Comparison of ENCODE assay signal across 8 cellular contexts in the genomic region with DNA sequence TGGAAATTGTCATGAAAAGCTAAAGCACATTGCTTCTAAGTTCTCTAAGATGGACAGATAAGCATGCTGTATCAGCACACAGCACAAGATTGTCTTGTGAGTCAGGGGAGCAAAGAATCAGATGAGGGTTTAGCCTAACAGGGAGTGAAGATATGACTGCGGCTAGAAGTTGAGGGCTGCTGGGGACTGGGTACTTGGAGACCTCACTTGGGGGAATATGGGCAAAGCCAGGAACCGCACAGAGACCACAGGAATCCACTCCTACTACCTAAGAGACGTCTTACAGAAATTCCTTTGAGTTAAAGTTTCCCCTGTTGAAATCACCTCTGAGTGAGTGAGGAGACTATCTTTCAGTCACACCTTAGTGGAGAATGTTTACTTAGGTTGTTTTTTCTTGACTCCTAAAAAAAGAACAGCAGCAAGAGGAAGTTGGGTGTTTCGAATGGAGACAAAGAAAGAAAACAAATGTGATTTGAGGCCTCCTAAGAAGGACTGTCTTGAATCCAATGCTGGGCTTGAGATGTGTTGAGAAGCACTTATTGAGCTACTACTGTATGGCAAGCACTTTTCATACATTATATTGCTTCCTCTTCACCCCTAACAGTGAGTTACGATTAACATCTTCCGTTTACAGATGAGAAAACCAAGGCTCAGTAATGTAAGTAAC.
DNase-seq lines count a peak whose midpoint lies in the region; ATAC-seq and TF ChIP-seq lines count a peak whose summit lies in the region.

No MANE protein-coding gene starts in this region.

- peak overlapping the region; percentile 75 for H3K4me3 ChIP-seq in CD4-positive, CD25-positive, alpha-beta regulatory T cell (ENCODE audit: low read depth, low read length)
- H3K4me3 ChIP-seq in MM.1S (ENCODE audit: low read length), result peak overlapping the region; percentile 31
- no peak overlapping the region for H3K4me3 ChIP-seq in osteoblast (ENCODE audit: insufficient read depth, low read length)

- H4K20me1 ChIP-seq in MM.1S (ENCODE audit: insufficient read depth, low read length) (no peaks in the 10 kb centered on the region), osteoblast (ENCODE audit: insufficient read depth, low read length) (no peaks in the 10 kb centered on the region)

- peak; percentile 19 to 54 (median 29) for DNase-seq in CD4-positive, CD25-positive, alpha-beta regulatory T cell
- peak; percentile 77 for DNase-seq in MM.1S
- peak; percentile 86 for DNase-seq in amniotic epithelial cell (ENCODE audit: low read depth)
- DNase-seq in stimulated activated CD4-positive, alpha-beta T cell treated with anti-CD3 and anti-CD28 coated beads, Interleukin-1b, Interleukin-23, amount 100 ng/mL, for 48 hours, result peak; percentile 77
- no peak for DNase-seq in osteoblast (ENCODE audit: insufficient read length, low spot score, missing footprints)
- no peak for DNase-seq in HuH-7.5 (ENCODE audit: low spot score)
- no peak for DNase-seq in DMS53 treated with DMSO at 0.1 percent for 48 hours (lab: John Stamatoyannopoulos, UW; ENCODE audit: unreplicated experiment)

- H2AFZ ChIP-seq in MM.1S (ENCODE audit: low read length) (peak overlapping the region; percentile 0; the same call in 1 of the 2 replicates), osteoblast (ENCODE audit: low read length) (no peak overlapping the region)

- H3K36me3 Mint-ChIP-seq in CD4-positive, CD25-positive, alpha-beta regulatory T cell, result peaks cover 20% of the 10 kb centered on the region

- H3K36me3 ChIP-seq in CD4-positive, CD25-positive, alpha-beta regulatory T cell (ENCODE audit: control insufficient read depth, insufficient read depth, low read length), result peaks cover 3% of the 10 kb centered on the region
- H3K36me3 ChIP-seq in MM.1S (replicated peaks; ENCODE audit: insufficient read depth, low read length), result no peaks in the 10 kb centered on the region
- H3K36me3 ChIP-seq in osteoblast (ENCODE audit: insufficient read depth, low read length), result no peaks in the 10 kb centered on the region

- no peaks in the 10 kb centered on the region for H3K9me2 ChIP-seq in MM.1S (replicated peaks; ENCODE audit: insufficient read depth, low read length)

- H3K9me3 ChIP-seq in CD4-positive, CD25-positive, alpha-beta regulatory T cell (ENCODE audit: control insufficient read depth in 2 of 2, low read length in 2 of 2), result no peaks in the 10 kb centered on the region
- H3K9me3 ChIP-seq in MM.1S (replicated peaks; ENCODE audit: insufficient read depth, low read length) (no peaks in the 10 kb centered on the region), osteoblast (ENCODE audit: low read depth, low read length) (no peaks in the 10 kb centered on the region)

- H3F3A ChIP-seq in MM.1S (ENCODE audit: insufficient read depth, low read length), result peaks cover 31% of the 10 kb centered on the region

- TF ChIP-seq CTCF in MM.1S (IDR thresholded peaks at IDR 0.05; ENCODE audit: low read length) (no peak), osteoblast (IDR thresholded peaks at IDR 0.05; ENCODE audit: extremely low read depth, low read depth, low read length) (no peak)

- ATAC-seq in CD4-positive, CD25-positive, alpha-beta regulatory T cell (ENCODE audit: low read depth in 2 of 2), result peak; percentile 26 to 36
- ATAC-seq in GM21423 (IDR thresholded peaks at IDR 0.05; ENCODE audit: unreplicated experiment), result peak; percentile 36

- H3K4me1 Mint-ChIP-seq in CD4-positive, CD25-positive, alpha-beta regulatory T cell, result peaks cover 52 to 99% (median 92%) of the 10 kb centered on the region in 4 donors

- H3K4me3 Mint-ChIP-seq in CD4-positive, CD25-positive, alpha-beta regulatory T cell, result peak overlapping the region; percentile 72 to 82 (median 78)

- H3K9ac ChIP-seq in MM.1S (ENCODE audit: low read length), result peak overlapping the region; percentile 34

- H3K9me3 Mint-ChIP-seq in CD4-positive, CD25-positive, alpha-beta regulatory T cell, result no peaks in the 10 kb centered on the region

- peak overlapping the region; percentile 88 for H3K27ac ChIP-seq in CD4-positive, CD25-positive, alpha-beta regulatory T cell (ENCODE audit: insufficient read depth, low read length, poor library complexity, severe bottlenecking)
- H3K27ac ChIP-seq in MM.1S (ENCODE audit: low read length), result peak overlapping the region; percentile 85
- H3K27ac ChIP-seq in osteoblast (ENCODE audit: low read depth, low read length), result no peak overlapping the region

- H3K27me3 Mint-ChIP-seq in CD4-positive, CD25-positive, alpha-beta regulatory T cell, result no peaks in the 10 kb centered on the region

- H3K4me2 ChIP-seq in MM.1S (ENCODE audit: low read depth, low read length) (peak overlapping the region; percentile 67), osteoblast (ENCODE audit: insufficient read depth, low read length) (no peak overlapping the region)

- H3K27me3 ChIP-seq in CD4-positive, CD25-positive, alpha-beta regulatory T cell (ENCODE audit: control insufficient read depth, insufficient read depth, low read length), result no peaks in the 10 kb centered on the region
- no peaks in the 10 kb centered on the region for H3K27me3 ChIP-seq in MM.1S (replicated peaks; ENCODE audit: insufficient read depth, low read length)
- H3K27me3 ChIP-seq in osteoblast (ENCODE audit: insufficient read depth, low read length), result no peaks in the 10 kb centered on the region

- peaks cover 84% of the 10 kb centered on the region for H3K79me2 ChIP-seq in MM.1S (ENCODE audit: low read length)
- peaks cover 4% of the 10 kb centered on the region for H3K79me2 ChIP-seq in osteoblast (ENCODE audit: insufficient read depth, low read length)

- peak overlapping the region; percentile 92 to 99 (median 98) for H3K27ac Mint-ChIP-seq in CD4-positive, CD25-positive, alpha-beta regulatory T cell

- peaks cover 98% of the 10 kb centered on the region for H3K4me1 ChIP-seq in CD4-positive, CD25-positive, alpha-beta regulatory T cell (ENCODE audit: control insufficient read depth, insufficient read depth, low read length, poor library complexity, severe bottlenecking)
- H3K4me1 ChIP-seq in MM.1S (ENCODE audit: low read length) (peaks cover 71% of the 10 kb centered on the region), osteoblast (ENCODE audit: insufficient read depth, low read length) (peaks cover 5% of the 10 kb centered on the region)

Comparison
In these comparisons a context has a peak if more than half of its experiments do, and no peak if none do; other contexts are left out.
1. DNase-seq: peak in CD4-positive, CD25-positive, alpha-beta regulatory T cell (3 of 3), MM.1S (single experiment), amniotic epithelial cell (single experiment) and stimulated activated CD4-positive, alpha-beta T cell treated with anti-CD3 and anti-CD28 coated beads, Interleukin-1b, Interleukin-23, amount 100 ng/mL, for 48 hours (single experiment); none in osteoblast (single experiment), HuH-7.5 (single experiment) and DMS53 treated with DMSO at 0.1 percent for 48 hours (single experiment).